In the genomic region with DNA sequence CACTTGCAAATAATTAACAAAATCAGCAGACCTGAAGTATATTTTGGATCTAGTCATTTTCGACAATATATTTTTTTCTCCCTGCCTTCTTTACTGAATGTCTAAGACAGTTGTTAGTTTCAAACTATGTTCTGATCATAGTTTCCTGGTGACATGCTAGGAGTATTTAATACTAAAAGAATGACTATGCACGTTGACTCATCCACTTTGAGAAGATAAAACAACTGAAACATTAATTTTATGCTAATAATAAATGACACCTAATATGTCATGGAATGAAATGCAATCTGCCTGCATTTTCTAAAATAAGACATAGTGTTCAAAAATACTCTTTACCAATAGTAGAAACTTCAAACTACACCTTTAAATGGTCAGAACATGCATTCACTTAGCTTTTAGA, we compare ENCODE assay signal across 23 cellular contexts.
DNase-seq lines count a peak whose midpoint lies in the region; ATAC-seq and TF ChIP-seq lines count a peak whose summit lies in the region.
"Had no signal": no experiment of that assay in that cellular context is flagged by ENCODE, and none has a peak within 500 bp of the region (broad histone marks: within the 10 kb centered on the region; RNA-seq: fewer than 3 reads in every experiment).

No MANE protein-coding gene starts in this region.

- no peaks in the 10 kb centered on the region for H3F3A ChIP-seq in PC-3 (ENCODE audit: low read length, unreplicated experiment)

- H3K4me3 ChIP-seq in PC-3 (ENCODE audit: low read length) (no peak overlapping the region), epithelial cell of esophagus (ENCODE audit: low read length) (no peak overlapping the region), mesenchymal stem cell (ENCODE audit: insufficient read depth in 1 of 2, low read depth in 1 of 2, low read length in 2 of 2) (no peak overlapping the region)
- H3K4me3 ChIP-seq: BLaER1 treated with 17β-estradiol and CSF1 and Interleukin-3, amounts not matched to agents 10 nM and 100 nM; right lobe of liver had no signal

- no peaks in the 10 kb centered on the region for H3K9me3 ChIP-seq in PC-3 (ENCODE audit: low read length)
- H3K9me3 ChIP-seq in mesenchymal stem cell (ENCODE audit: control insufficient read depth, low read length), result peaks cover 7% of the 10 kb centered on the region
- H3K9me3 ChIP-seq: right lobe of liver had no signal

- H3K9me2 ChIP-seq in PC-3 (replicated peaks; ENCODE audit: low read length), result no peaks in the 10 kb centered on the region

- BruUV-seq in PC-3 (replicated peaks; lab: Mats Ljungman, UMichigan), result no TSS peak

- CTCF ChIA-PET in PC-3 (lab: Charles Lee), result no interaction called here

- WGBS in mesenchymal stem cell, result no CpG with 5 or more reads among the region's 2 CpGs

- H2BK12ac ChIP-seq in mesenchymal stem cell (ENCODE audit: low read length in 2 of 2), result no peak overlapping the region

- no peak overlapping the region for H2BK5ac ChIP-seq in mesenchymal stem cell (ENCODE audit: low read depth, low read length, poor library complexity, severe bottlenecking)

- H4K20me1 ChIP-seq in PC-3 (ENCODE audit: low read length), result no peaks in the 10 kb centered on the region
- H4K20me1 ChIP-seq: BLaER1 treated with 17β-estradiol and CSF1 and Interleukin-3, amounts not matched to agents 10 nM and 100 nM had no signal

- no peak overlapping the region for H2BK15ac ChIP-seq in mesenchymal stem cell (ENCODE audit: low read depth, poor library complexity, severe bottlenecking)

- POLR2A ChIA-PET in PC-3 (lab: Charles Lee; ENCODE audit: unreplicated experiment), result no interaction called here

- H3K4me1 Mint-ChIP-seq in activated T-cell treated with anti-CD3 and anti-CD28 coated beads, Interleukin-2, amount 50 U/mL, for 24 hours (ENCODE audit: low read depth), result no peaks in the 10 kb centered on the region
- H3K4me1 Mint-ChIP-seq: naive thymus-derived CD8-positive, alpha-beta T cell had no signal

- H3K9ac ChIP-seq in PC-3 (ENCODE audit: low read length) (no peak overlapping the region), mesenchymal stem cell (ENCODE audit: low read length) (no peak overlapping the region)
- H3K9ac ChIP-seq: BLaER1 treated with 17β-estradiol and CSF1 and Interleukin-3, amounts not matched to agents 10 nM and 100 nM; parathyroid adenoma had no signal

- no peaks in the 10 kb centered on the region for H3K79me2 ChIP-seq in PC-3 (ENCODE audit: low read length)
- H3K79me2 ChIP-seq: parathyroid adenoma had no signal

- H3K27me3 ChIP-seq in PC-3 (ENCODE audit: low read length), result no peaks in the 10 kb centered on the region
- H3K27me3 ChIP-seq in mesenchymal stem cell (ENCODE audit: control insufficient read depth in 1 of 2, insufficient read depth in 1 of 2, low read length in 2 of 2), result no peaks in the 10 kb centered on the region
- H3K27me3 ChIP-seq: BLaER1 treated with 17β-estradiol and CSF1 and Interleukin-3, amounts not matched to agents 10 nM and 100 nM; right lobe of liver had no signal

- H2AFZ ChIP-seq in PC-3 (ENCODE audit: low read length) (no peak overlapping the region), mesenchymal stem cell (ENCODE audit: low read depth, low read length) (no peak overlapping the region)
- H2AFZ ChIP-seq: parathyroid adenoma had no signal

- peak; percentile 31; the same call in 1 of the 2 replicates for ATAC-seq in PC-3
- no peak for ATAC-seq in GM21528 (IDR thresholded peaks at IDR 0.05; ENCODE audit: low FRiP score, unreplicated experiment)
- ATAC-seq: left cardiac atrium; naive thymus-derived CD8-positive, alpha-beta T cell; right lobe of liver had no signal

- no peaks in the 10 kb centered on the region for H3K36me3 ChIP-seq in PC-3 (ENCODE audit: low read depth, low read length)
- no peaks in the 10 kb centered on the region for H3K36me3 ChIP-seq in mesenchymal stem cell (ENCODE audit: control insufficient read depth in 1 of 2, insufficient read depth in 2 of 2, low read depth in 1 of 2, low read length in 2 of 2)
- H3K36me3 ChIP-seq: BLaER1 treated with 17β-estradiol and CSF1 and Interleukin-3, amounts not matched to agents 10 nM and 100 nM; right lobe of liver had no signal

- H3K36me3 Mint-ChIP-seq in activated T-cell treated with anti-CD3 and anti-CD28 coated beads, Interleukin-2, amount 50 U/mL, for 24 hours (ENCODE audit: low read depth), result no peaks in the 10 kb centered on the region

- no peak overlapping the region for H4K91ac ChIP-seq in mesenchymal stem cell (ENCODE audit: low read length)

- DNase-seq in EH (ENCODE audit: low read depth), result peak; percentile 19
- DNase-seq in PC-3, result peak; percentile 38
- peak; percentile 70 for DNase-seq in epithelial cell of esophagus (ENCODE audit: low read depth)
- peak; percentile 48 for DNase-seq in mesenchymal stem cell
- no peak for DNase-seq in activated T-cell treated with anti-CD3 and anti-CD28 coated beads, Interleukin-2, amount 50 U/mL, for 24 hours
- no peak for DNase-seq in occipital lobe (lab: John Stamatoyannopoulos, UW)
- DNase-seq in NCI-H1436 (lab: John Stamatoyannopoulos, UW), result no peak
- DNase-seq: activated CD4-positive, alpha-beta T cell treated with anti-CD3 and anti-CD28 coated beads for 1 hour; activated CD8-positive, alpha-beta memory T cell treated with anti-CD3 and anti-CD28 coated beads for 24 hours; activated naive CD4-positive, alpha-beta T cell treated with anti-CD3 and anti-CD28 coated beads for 36 hours; activated T-cell treated with anti-CD3 and anti-CD28 coated beads, Interleukin-2, amount 50 U/mL, for 48 hours; Karpas-422; left cardiac atrium; naive thymus-derived CD8-positive, alpha-beta T cell; NCI-H1930; NCI-H748 treated with DMSO at 0.1 percent for 48 hours; right lobe of liver; SHP77 treated with DMSO at 0.1 percent for 48 hours; substantia nigra; T-helper 1 cell had no signal

- H3K27ac Mint-ChIP-seq in activated T-cell treated with anti-CD3 and anti-CD28 coated beads, Interleukin-2, amount 50 U/mL, for 24 hours, result no peak overlapping the region
- H3K27ac Mint-ChIP-seq: activated naive CD4-positive, alpha-beta T cell treated with anti-CD3 and anti-CD28 coated beads for 36 hours; naive thymus-derived CD8-positive, alpha-beta T cell had no signal

- peaks cover 8% of the 10 kb centered on the region for H3K4me1 ChIP-seq in PC-3 (ENCODE audit: insufficient read depth, low read length)
- no peaks in the 10 kb centered on the region for H3K4me1 ChIP-seq in mesenchymal stem cell (ENCODE audit: control insufficient read depth, insufficient read depth, low read depth, low read length)
- H3K4me1 ChIP-seq: BLaER1 treated with 17β-estradiol and CSF1 and Interleukin-3, amounts not matched to agents 10 nM and 100 nM; parathyroid adenoma; right lobe of liver had no signal

- H2AK5ac ChIP-seq in mesenchymal stem cell (ENCODE audit: low read length, severe bottlenecking), result no peak overlapping the region

- H2BK120ac ChIP-seq in mesenchymal stem cell (ENCODE audit: low read depth, low read length), result no peak overlapping the region

- H3K14ac ChIP-seq in mesenchymal stem cell (ENCODE audit: low read length in 2 of 2), result no peak overlapping the region

- no peak overlapping the region for H3K4ac ChIP-seq in mesenchymal stem cell (ENCODE audit: low read depth in 1 of 2, low read length in 2 of 2)

- no peak overlapping the region for H3K23ac ChIP-seq in mesenchymal stem cell (ENCODE audit: low read length in 2 of 2)

- H4K8ac ChIP-seq in mesenchymal stem cell (ENCODE audit: low read length), result no peak overlapping the region

- TF ChIP-seq CTCF in PC-3 (conservative IDR thresholded peaks at IDR 0.05; ENCODE audit: low read depth, low read length) (no peak), epithelial cell of esophagus (IDR thresholded peaks at IDR 0.05; ENCODE audit: insufficient read depth, low read depth, low read length, missing control alignments) (no peak)

- H3K4me2 ChIP-seq in PC-3 (ENCODE audit: low read length), result peak overlapping the region; percentile 44
- no peak overlapping the region for H3K4me2 ChIP-seq in mesenchymal stem cell (ENCODE audit: low read length, poor library complexity, severe bottlenecking)
- H3K4me2 ChIP-seq: BLaER1 treated with 17β-estradiol and CSF1 and Interleukin-3, amounts not matched to agents 10 nM and 100 nM had no signal

- H3K27me3 Mint-ChIP-seq in activated T-cell treated with anti-CD3 and anti-CD28 coated beads, Interleukin-2, amount 50 U/mL, for 24 hours, result no peaks in the 10 kb centered on the region
- H3K27me3 Mint-ChIP-seq: naive thymus-derived CD8-positive, alpha-beta T cell had no signal

- H3K9me3 Mint-ChIP-seq in activated T-cell treated with anti-CD3 and anti-CD28 coated beads, Interleukin-2, amount 50 U/mL, for 24 hours, result peaks cover 9% of the 10 kb centered on the region

- H3K18ac ChIP-seq in mesenchymal stem cell (ENCODE audit: low read depth in 1 of 2, low read length in 2 of 2), result no peak overlapping the region

- H3K79me1 ChIP-seq in mesenchymal stem cell (replicated peaks; ENCODE audit: low read length, poor library complexity, severe bottlenecking), result no peaks in the 10 kb centered on the region

- H3K27ac ChIP-seq in PC-3 (ENCODE audit: low read length), result no peak overlapping the region
- H3K27ac ChIP-seq in mesenchymal stem cell (ENCODE audit: low read length, poor library complexity, severe bottlenecking), result no peak overlapping the region
- H3K27ac ChIP-seq: BLaER1 treated with 17β-estradiol and CSF1 and Interleukin-3, amounts not matched to agents 10 nM and 100 nM; parathyroid adenoma; right lobe of liver had no signal

- intact Hi-C loops in PC-3 (cut with micrococcal nuclease), result no loop called here

- H3K4me3 Mint-ChIP-seq in activated T-cell treated with anti-CD3 and anti-CD28 coated beads, Interleukin-2, amount 50 U/mL, for 24 hours, result no peak overlapping the region
- H3K4me3 Mint-ChIP-seq: activated naive CD4-positive, alpha-beta T cell treated with anti-CD3 and anti-CD28 coated beads for 36 hours; naive thymus-derived CD8-positive, alpha-beta T cell had no signal

Comparison
In these comparisons a context has a peak if more than half of its experiments do, and no peak if none do; other contexts are left out.
1. DNase-seq: peak in EH (single experiment), PC-3 (single experiment), epithelial cell of esophagus (single experiment) and mesenchymal stem cell (single experiment); none in activated T-cell treated with anti-CD3 and anti-CD28 coated beads, Interleukin-2, amount 50 U/mL, for 24 hours (single experiment), occipital lobe (single experiment) and NCI-H1436 (single experiment).